1 cellular context compared by ENCODE assay signal in the genomic region with DNA sequence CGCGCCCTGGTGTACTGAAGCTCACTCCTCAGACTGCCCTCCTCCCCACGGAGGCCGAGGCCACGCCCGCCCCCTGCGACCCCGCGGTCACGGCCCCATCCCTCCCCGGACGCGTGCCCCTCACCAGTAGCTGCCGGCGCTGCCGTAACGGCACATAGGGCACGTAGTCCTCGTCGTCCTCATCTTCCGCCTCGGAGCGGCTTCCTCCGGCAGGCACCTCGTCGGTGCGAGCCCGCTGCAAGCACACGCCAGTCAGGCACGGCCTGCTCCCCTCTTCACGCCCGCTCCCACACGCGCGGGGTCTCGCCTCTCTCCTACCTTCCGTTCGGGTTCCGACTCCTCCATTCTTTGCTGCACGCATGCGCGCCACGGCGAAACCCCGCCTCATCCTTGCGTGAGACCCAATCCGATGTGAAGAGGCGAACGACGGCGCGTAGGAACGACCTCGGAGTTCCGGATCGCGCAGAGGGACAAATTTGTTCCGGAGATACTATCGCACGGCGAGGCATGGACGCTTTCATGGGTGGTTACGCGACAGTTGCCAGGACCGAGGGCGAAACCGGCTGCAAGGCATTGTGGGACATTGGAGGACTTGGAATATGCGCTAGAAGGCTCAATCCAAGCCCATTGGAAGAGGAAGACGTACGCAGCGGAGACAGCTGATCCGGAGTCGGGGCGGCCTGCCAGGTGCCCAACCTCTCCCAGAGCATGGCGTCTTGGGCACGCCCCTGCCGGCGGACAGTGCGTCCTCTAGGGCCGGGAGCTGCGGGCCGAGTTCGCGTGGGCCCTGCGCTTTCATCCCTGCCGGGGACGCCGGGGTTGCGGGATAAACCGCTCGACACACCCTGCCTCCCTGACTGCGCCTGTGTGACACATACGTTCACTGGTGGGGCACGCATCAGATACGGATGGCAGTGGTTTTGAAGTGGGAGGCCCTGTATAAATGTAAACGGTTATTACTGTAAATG.
TF ChIP-seq lines count a peak whose summit lies in the region.

TSS of gene DDX41 (minus strand) at position 361 of the 968 bp plus-strand sequence. CDS start at position 345, 16 bp downstream.

TF ChIP-seq in HEK293, 187 proteins besides CTCF, POLR2A, EP300 and RAD21 (continued from another document and continues in another):
- TF ChIP-seq ZBTB11 (tag by site-specific recombination; conservative IDR thresholded peaks at IDR 0.05; ENCODE audit: low read depth) (peak; percentile 82), ZFHX2 (tag by site-specific recombination; conservative IDR thresholded peaks at IDR 0.05) (peak; percentile 70), ZNF529 (tag by site-specific recombination; IDR thresholded peaks at IDR 0.05; ENCODE audit: insufficient replicate concordance) (no peak), OSR2 (tag by site-specific recombination; IDR thresholded peaks at IDR 0.05) (no peak; the same call in 1 of the 2 replicates), ZNF549 (tag by site-specific recombination; IDR thresholded peaks at IDR 0.05) (no peak), GLIS1 (tag by site-specific recombination; IDR thresholded peaks at IDR 0.05) (peak; percentile 95), ZNF707 (tag by site-specific recombination; IDR thresholded peaks at IDR 0.05) (no peak), ZNF837 (tag by site-specific recombination; IDR thresholded peaks at IDR 0.05) (0 out of 2 replicates have a peak, but pooled peaks have one; percentile 32), ZXDB (tag by site-specific recombination; IDR thresholded peaks at IDR 0.05) (peak; percentile 97), PRDM4 (tag by site-specific recombination; IDR thresholded peaks at IDR 0.05) (peak; percentile 8; the same call in 1 of the 2 replicates), ZNF324 (tag by site-specific recombination; IDR thresholded peaks at IDR 0.05) (peak; percentile 85; the same call in 1 of the 2 replicates), ZNF423 (tag by site-specific recombination; IDR thresholded peaks at IDR 0.05) (no peak), ZNF571 (tag by site-specific recombination; IDR thresholded peaks at IDR 0.05) (no peak), ZNF239 (tag by site-specific recombination; IDR thresholded peaks at IDR 0.05) (no peak), ZBTB8A (tag by site-specific recombination; IDR thresholded peaks at IDR 0.05) (peak; percentile 78), BCL11B (tag by site-specific recombination; IDR thresholded peaks at IDR 0.05; ENCODE audit: low read depth) (no peak), ATF2 (tag by site-specific recombination; IDR thresholded peaks at IDR 0.05; ENCODE audit: low read depth) (no peak), ZNF76 (tag by site-specific recombination; IDR thresholded peaks at IDR 0.05; ENCODE audit: borderline replicate concordance, low read depth) (peak; percentile 98), PRDM1 (tag by site-specific recombination; IDR thresholded peaks at IDR 0.05) (no peak), ZNF701 (tag by site-specific recombination; IDR thresholded peaks at IDR 0.05) (no peak), TRIM28 (IDR thresholded peaks at IDR 0.05; ENCODE audit: borderline replicate concordance, low read length) (peak; percentile 64), SP3 (tag by site-specific recombination; IDR thresholded peaks at IDR 0.05) (peak; percentile 89), ZSCAN16 (tag by site-specific recombination; IDR thresholded peaks at IDR 0.05) (no peak)
- TF ChIP-seq, protein P1, sequence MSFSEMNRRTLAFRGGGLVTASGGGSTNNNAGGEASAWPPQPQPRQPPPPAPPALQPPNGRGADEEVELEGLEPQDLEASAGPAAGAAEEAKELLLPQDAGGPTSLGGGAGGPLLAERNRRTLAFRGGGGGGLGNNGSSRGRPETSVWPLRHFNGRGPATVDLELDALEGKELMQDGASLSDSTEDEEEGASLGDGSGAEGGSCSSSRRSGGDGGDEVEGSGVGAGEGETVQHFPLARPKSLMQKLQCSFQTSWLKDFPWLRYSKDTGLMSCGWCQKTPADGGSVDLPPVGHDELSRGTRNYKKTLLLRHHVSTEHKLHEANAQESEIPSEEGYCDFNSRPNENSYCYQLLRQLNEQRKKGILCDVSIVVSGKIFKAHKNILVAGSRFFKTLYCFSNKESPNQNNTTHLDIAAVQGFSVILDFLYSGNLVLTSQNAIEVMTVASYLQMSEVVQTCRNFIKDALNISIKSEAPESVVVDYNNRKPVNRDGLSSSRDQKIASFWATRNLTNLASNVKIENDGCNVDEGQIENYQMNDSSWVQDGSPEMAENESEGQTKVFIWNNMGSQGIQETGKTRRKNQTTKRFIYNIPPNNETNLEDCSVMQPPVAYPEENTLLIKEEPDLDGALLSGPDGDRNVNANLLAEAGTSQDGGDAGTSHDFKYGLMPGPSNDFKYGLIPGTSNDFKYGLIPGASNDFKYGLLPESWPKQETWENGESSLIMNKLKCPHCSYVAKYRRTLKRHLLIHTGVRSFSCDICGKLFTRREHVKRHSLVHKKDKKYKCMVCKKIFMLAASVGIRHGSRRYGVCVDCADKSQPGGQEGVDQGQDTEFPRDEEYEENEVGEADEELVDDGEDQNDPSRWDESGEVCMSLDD (tag by site-specific recombination; IDR thresholded peaks at IDR 0.05), result peak; percentile 49; the same call in 1 of the 2 replicates
- TF ChIP-seq, protein P2, sequence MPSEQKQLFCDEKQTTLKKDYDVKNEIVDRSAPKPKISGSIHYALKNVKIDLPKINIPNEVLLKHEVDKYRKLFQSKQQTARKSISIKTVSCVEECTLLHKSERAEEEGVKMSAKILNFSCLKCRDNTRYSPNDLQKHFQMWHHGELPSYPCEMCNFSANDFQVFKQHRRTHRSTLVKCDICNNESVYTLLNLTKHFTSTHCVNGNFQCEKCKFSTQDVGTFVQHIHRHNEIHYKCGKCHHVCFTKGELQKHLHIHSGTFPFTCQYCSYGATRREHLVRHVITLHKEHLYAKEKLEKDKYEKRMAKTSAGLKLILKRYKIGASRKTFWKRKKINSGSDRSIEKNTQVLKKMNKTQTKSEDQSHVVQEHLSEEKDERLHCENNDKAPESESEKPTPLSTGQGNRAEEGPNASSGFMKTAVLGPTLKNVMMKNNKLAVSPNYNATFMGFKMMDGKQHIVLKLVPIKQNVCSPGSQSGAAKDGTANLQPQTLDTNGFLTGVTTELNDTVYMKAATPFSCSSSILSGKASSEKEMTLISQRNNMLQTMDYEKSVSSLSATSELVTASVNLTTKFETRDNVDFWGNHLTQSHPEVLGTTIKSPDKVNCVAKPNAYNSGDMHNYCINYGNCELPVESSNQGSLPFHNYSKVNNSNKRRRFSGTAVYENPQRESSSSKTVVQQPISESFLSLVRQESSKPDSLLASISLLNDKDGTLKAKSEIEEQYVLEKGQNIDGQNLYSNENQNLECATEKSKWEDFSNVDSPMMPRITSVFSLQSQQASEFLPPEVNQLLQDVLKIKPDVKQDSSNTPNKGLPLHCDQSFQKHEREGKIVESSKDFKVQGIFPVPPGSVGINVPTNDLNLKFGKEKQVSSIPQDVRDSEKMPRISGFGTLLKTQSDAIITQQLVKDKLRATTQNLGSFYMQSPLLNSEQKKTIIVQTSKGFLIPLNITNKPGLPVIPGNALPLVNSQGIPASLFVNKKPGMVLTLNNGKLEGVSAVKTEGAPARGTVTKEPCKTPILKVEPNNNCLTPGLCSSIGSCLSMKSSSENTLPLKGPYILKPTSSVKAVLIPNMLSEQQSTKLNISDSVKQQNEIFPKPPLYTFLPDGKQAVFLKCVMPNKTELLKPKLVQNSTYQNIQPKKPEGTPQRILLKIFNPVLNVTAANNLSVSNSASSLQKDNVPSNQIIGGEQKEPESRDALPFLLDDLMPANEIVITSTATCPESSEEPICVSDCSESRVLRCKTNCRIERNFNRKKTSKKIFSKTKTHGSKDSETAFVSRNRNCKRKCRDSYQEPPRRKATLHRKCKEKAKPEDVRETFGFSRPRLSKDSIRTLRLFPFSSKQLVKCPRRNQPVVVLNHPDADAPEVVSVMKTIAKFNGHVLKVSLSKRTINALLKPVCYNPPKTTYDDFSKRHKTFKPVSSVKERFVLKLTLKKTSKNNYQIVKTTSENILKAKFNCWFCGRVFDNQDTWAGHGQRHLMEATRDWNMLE (tag by site-specific recombination; conservative IDR thresholded peaks at IDR 0.05; ENCODE audit: low read depth), result peak; percentile 78
- TF ChIP-seq, protein P3, sequence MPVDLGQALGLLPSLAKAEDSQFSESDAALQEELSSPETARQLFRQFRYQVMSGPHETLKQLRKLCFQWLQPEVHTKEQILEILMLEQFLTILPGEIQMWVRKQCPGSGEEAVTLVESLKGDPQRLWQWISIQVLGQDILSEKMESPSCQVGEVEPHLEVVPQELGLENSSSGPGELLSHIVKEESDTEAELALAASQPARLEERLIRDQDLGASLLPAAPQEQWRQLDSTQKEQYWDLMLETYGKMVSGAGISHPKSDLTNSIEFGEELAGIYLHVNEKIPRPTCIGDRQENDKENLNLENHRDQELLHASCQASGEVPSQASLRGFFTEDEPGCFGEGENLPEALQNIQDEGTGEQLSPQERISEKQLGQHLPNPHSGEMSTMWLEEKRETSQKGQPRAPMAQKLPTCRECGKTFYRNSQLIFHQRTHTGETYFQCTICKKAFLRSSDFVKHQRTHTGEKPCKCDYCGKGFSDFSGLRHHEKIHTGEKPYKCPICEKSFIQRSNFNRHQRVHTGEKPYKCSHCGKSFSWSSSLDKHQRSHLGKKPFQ (tag by site-specific recombination; IDR thresholded peaks at IDR 0.05), result no peak; the same call in 1 of the 2 replicates
- TF ChIP-seq, protein P4, sequence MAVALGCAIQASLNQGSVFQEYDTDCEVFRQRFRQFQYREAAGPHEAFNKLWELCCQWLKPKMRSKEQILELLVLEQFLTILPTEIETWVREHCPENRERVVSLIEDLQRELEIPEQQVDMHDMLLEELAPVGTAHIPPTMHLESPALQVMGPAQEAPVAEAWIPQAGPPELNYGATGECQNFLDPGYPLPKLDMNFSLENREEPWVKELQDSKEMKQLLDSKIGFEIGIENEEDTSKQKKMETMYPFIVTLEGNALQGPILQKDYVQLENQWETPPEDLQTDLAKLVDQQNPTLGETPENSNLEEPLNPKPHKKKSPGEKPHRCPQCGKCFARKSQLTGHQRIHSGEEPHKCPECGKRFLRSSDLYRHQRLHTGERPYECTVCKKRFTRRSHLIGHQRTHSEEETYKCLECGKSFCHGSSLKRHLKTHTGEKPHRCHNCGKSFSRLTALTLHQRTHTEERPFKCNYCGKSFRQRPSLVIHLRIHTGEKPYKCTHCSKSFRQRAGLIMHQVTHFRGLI (tag by site-specific recombination; IDR thresholded peaks at IDR 0.05), result peak; percentile 94
- TF ChIP-seq, protein P5, sequence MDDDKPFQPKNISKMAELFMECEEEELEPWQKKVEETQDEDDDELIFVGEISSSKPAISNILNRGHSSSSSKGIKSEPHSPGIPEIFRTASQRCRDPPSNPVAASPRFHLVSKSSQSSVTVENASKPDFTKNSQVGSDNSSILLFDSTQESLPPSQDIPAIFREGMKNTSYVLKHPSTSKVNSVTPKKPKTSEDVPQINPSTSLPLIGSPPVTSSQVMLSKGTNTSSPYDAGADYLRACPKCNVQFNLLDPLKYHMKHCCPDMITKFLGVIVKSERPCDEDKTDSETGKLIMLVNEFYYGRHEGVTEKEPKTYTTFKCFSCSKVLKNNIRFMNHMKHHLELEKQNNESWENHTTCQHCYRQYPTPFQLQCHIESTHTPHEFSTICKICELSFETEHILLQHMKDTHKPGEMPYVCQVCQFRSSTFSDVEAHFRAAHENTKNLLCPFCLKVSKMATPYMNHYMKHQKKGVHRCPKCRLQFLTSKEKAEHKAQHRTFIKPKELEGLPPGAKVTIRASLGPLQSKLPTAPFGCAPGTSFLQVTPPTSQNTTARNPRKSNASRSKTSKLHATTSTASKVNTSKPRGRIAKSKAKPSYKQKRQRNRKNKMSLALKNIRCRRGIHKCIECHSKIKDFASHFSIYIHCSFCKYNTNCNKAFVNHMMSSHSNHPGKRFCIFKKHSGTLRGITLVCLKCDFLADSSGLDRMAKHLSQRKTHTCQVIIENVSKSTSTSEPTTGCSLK (tag by site-specific recombination; IDR thresholded peaks at IDR 0.05), result no peak
